ENCODE assay signal across 35 cellular contexts in the genomic region with DNA sequence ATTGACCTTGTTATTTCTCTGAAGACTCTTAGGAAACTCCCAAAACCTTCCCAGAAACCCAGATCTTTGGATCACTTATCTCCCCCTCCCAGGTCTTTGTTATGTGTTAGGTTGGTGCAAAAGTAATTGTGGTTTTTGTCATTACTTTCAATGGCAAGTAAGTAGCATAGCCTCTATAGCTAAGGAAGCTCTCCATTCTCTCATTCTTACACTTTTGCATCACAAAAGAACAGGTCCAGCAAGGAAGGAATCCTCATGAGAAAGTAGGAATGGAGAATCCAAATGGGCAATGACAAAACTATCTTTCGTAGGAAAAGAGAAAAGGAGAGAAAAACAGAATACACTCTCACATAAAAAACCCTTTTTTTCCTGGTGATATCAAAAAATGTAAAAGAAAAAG.
"Had no signal": no experiment of that assay in that cellular context is flagged by ENCODE, and none has a peak within 500 bp of the region (broad histone marks: within the 10 kb centered on the region; RNA-seq: fewer than 3 reads in every experiment).

No MANE protein-coding gene starts in this region.

- H3K4me3 ChIP-seq: adrenal gland, body of pancreas, cardiac muscle cell, colonic mucosa, esophagus squamous epithelium, gastroesophageal sphincter had no signal

- ATAC-seq: activated CD4-positive, alpha-beta T cell treated with anti-CD3 and anti-CD28 coated beads for 36 hours; activated CD8-positive, alpha-beta memory T cell treated with anti-CD3 and anti-CD28 coated beads, Interleukin-2, amount 10 ng/mL, durations not matched to agents 7 days and 5 days; activated CD8-positive, alpha-beta T cell treated with anti-CD3 and anti-CD28 coated beads, Interleukin-2, amount 10 ng/mL, durations not matched to agents 7 days and 5 days; activated naive CD8-positive, alpha-beta T cell treated with anti-CD3 and anti-CD28 coated beads, Interleukin-2, amount 50 U/mL, for 24 hours; body of pancreas; gastroesophageal sphincter; T-cell had no signal

- H3K9me3 ChIP-seq: adrenal gland, body of pancreas, colonic mucosa, esophagus squamous epithelium, gastroesophageal sphincter had no signal

- H3K27me3 Mint-ChIP-seq: activated CD4-positive, alpha-beta memory T cell treated with anti-CD3 and anti-CD28 coated beads for 36 hours; activated CD4-positive, alpha-beta T cell treated with anti-CD3 and anti-CD28 coated beads for 36 hours; activated CD4-positive, alpha-beta T cell treated with anti-CD3 and anti-CD28 coated beads, Interleukin-2, amount 10 ng/mL, durations not matched to agents 24 days and 14 days; activated CD8-positive, alpha-beta memory T cell treated with anti-CD3 and anti-CD28 coated beads, Interleukin-2, amount 10 ng/mL, durations not matched to agents 7 days and 5 days; activated naive CD4-positive, alpha-beta T cell treated with anti-CD3 and anti-CD28 coated beads, Interleukin-2, amount 50 U/mL, for 24 hours; activated naive CD8-positive, alpha-beta T cell treated with anti-CD3 and anti-CD28 coated beads for 36 hours; activated naive CD8-positive, alpha-beta T cell treated with anti-CD3 and anti-CD28 coated beads, Interleukin-2, amount 50 U/mL, for 24 hours; T-cell had no signal

- DNase-seq: activated CD4-positive, alpha-beta memory T cell treated with anti-CD3 and anti-CD28 coated beads for 36 hours; activated CD4-positive, alpha-beta T cell treated with anti-CD3 and anti-CD28 coated beads for 36 hours; activated CD4-positive, alpha-beta T cell treated with anti-CD3 and anti-CD28 coated beads, Interleukin-2, amount 10 ng/mL, durations not matched to agents 24 days and 14 days; activated CD4-positive, CD25-positive, alpha-beta regulatory T cell; activated CD4-positive, CD25-positive, alpha-beta regulatory T cell treated with anti-CD3 and anti-CD28 coated beads, Interleukin-2, amount 50 U/mL, for 72 hours; activated CD8-positive, alpha-beta memory T cell treated with anti-CD3 and anti-CD28 coated beads, Interleukin-2, amount 10 ng/mL, durations not matched to agents 7 days and 5 days; activated CD8-positive, alpha-beta memory T cell treated with anti-CD3 and anti-CD28 coated beads, Interleukin-2, amount 50 U/mL, for 4 hours; activated CD8-positive, alpha-beta T cell treated with anti-CD3 and anti-CD28 coated beads, Interleukin-2, amount 10 ng/mL, durations not matched to agents 7 days and 5 days; activated effector memory CD4-positive, alpha-beta T cell treated with anti-CD3 and anti-CD28 coated beads, Interleukin-2, amount 50 U/mL, for 16 hours; activated naive CD4-positive, alpha-beta T cell treated with anti-CD3 and anti-CD28 coated beads for 36 hours; activated naive CD8-positive, alpha-beta T cell treated with anti-CD3 and anti-CD28 coated beads for 36 hours; activated naive CD8-positive, alpha-beta T cell treated with anti-CD3 and anti-CD28 coated beads, Interleukin-2, amount 50 U/mL, for 24 hours; activated T-cell treated with anti-CD3 and anti-CD28 coated beads, Interleukin-2, amount 50 U/mL, for 1 hour; activated T-cell treated with anti-CD3 and anti-CD28 coated beads, Interleukin-2, amount 50 U/mL, for 48 hours; adrenal gland; amygdala; aorta; body of pancreas; central memory CD4-positive, alpha-beta T cell; cerebellar nuclear complex; colonic mucosa; effector CD8-positive, alpha-beta T cell; esophagus squamous epithelium; foreskin melanocyte; T-cell; T1000; WERI-Rb-1 had no signal

- H3K4me1 ChIP-seq: adrenal gland, body of pancreas, colonic mucosa, esophagus squamous epithelium, gastroesophageal sphincter had no signal

- H3K36me3 ChIP-seq: adrenal gland, cardiac muscle cell, colonic mucosa, esophagus squamous epithelium, gastroesophageal sphincter, WERI-Rb-1 had no signal

- H3K4me3 Mint-ChIP-seq: activated CD4-positive, alpha-beta memory T cell treated with anti-CD3 and anti-CD28 coated beads for 36 hours; activated CD4-positive, alpha-beta T cell treated with anti-CD3 and anti-CD28 coated beads for 36 hours; activated CD4-positive, alpha-beta T cell treated with anti-CD3 and anti-CD28 coated beads, Interleukin-2, amount 10 ng/mL, durations not matched to agents 24 days and 14 days; activated CD8-positive, alpha-beta memory T cell treated with anti-CD3 and anti-CD28 coated beads, Interleukin-2, amount 10 ng/mL, durations not matched to agents 7 days and 5 days; activated CD8-positive, alpha-beta T cell treated with anti-CD3 and anti-CD28 coated beads, Interleukin-2, amount 10 ng/mL, durations not matched to agents 7 days and 5 days; activated naive CD4-positive, alpha-beta T cell treated with anti-CD3 and anti-CD28 coated beads for 36 hours; activated naive CD4-positive, alpha-beta T cell treated with anti-CD3 and anti-CD28 coated beads, Interleukin-2, amount 50 U/mL, for 24 hours; activated naive CD8-positive, alpha-beta T cell treated with anti-CD3 and anti-CD28 coated beads for 36 hours; activated naive CD8-positive, alpha-beta T cell treated with anti-CD3 and anti-CD28 coated beads, Interleukin-2, amount 50 U/mL, for 24 hours; activated T-helper 1 cell treated with anti-CD3 and anti-CD28 coated beads, Interleukin-12 subunit alpha, Interleukin-12 subunit beta, Interleukin-2, Interleukin-4 antibody, amounts not matched to agents 30 ng/mL and 10 ng/mL and 1 ng/mL, durations not matched to agents 14 hours and 24 hours and 36 hours; T-cell; T-helper 1 cell treated with Interleukin-12 subunit alpha and Interleukin-12 subunit beta and Interleukin-4 antibody, amounts not matched to agents 30 μg/mL and 1 μg/mL, for 36 hours; T-helper 2 cell treated with Interferon-gamma antibody and Interleukin-4, amounts not matched to agents 5 μg/mL and 100 μg/mL, for 36 hours had no signal

- H3K36me3 Mint-ChIP-seq: activated CD4-positive, alpha-beta memory T cell treated with anti-CD3 and anti-CD28 coated beads for 36 hours; activated CD8-positive, alpha-beta memory T cell treated with anti-CD3 and anti-CD28 coated beads, Interleukin-2, amount 10 ng/mL, durations not matched to agents 7 days and 5 days; activated naive CD4-positive, alpha-beta T cell treated with anti-CD3 and anti-CD28 coated beads, Interleukin-2, amount 50 U/mL, for 24 hours; activated naive CD8-positive, alpha-beta T cell treated with anti-CD3 and anti-CD28 coated beads for 36 hours; T-cell had no signal

- H3K27ac ChIP-seq: adrenal gland, body of pancreas, cardiac muscle cell, colonic mucosa, epithelial cell of prostate, esophagus squamous epithelium, gastroesophageal sphincter, WERI-Rb-1 had no signal

- H3K4me1 Mint-ChIP-seq: activated CD4-positive, alpha-beta T cell treated with anti-CD3 and anti-CD28 coated beads for 36 hours; activated CD4-positive, alpha-beta T cell treated with anti-CD3 and anti-CD28 coated beads, Interleukin-2, amount 10 ng/mL, durations not matched to agents 24 days and 14 days; activated CD8-positive, alpha-beta memory T cell treated with anti-CD3 and anti-CD28 coated beads, Interleukin-2, amount 10 ng/mL, durations not matched to agents 7 days and 5 days; activated naive CD4-positive, alpha-beta T cell treated with anti-CD3 and anti-CD28 coated beads, Interleukin-2, amount 50 U/mL, for 24 hours; activated naive CD8-positive, alpha-beta T cell treated with anti-CD3 and anti-CD28 coated beads for 36 hours; activated naive CD8-positive, alpha-beta T cell treated with anti-CD3 and anti-CD28 coated beads, Interleukin-2, amount 50 U/mL, for 24 hours; T-cell had no signal

- H3K27ac Mint-ChIP-seq: activated CD4-positive, alpha-beta memory T cell treated with anti-CD3 and anti-CD28 coated beads for 36 hours; activated CD4-positive, alpha-beta T cell treated with anti-CD3 and anti-CD28 coated beads for 36 hours; activated CD4-positive, alpha-beta T cell treated with anti-CD3 and anti-CD28 coated beads, Interleukin-2, amount 10 ng/mL, durations not matched to agents 24 days and 14 days; activated CD8-positive, alpha-beta memory T cell treated with anti-CD3 and anti-CD28 coated beads, Interleukin-2, amount 10 ng/mL, durations not matched to agents 7 days and 5 days; activated CD8-positive, alpha-beta T cell treated with anti-CD3 and anti-CD28 coated beads, Interleukin-2, amount 10 ng/mL, durations not matched to agents 7 days and 5 days; activated naive CD4-positive, alpha-beta T cell treated with anti-CD3 and anti-CD28 coated beads for 36 hours; activated naive CD4-positive, alpha-beta T cell treated with anti-CD3 and anti-CD28 coated beads, Interleukin-2, amount 50 U/mL, for 24 hours; activated naive CD8-positive, alpha-beta T cell treated with anti-CD3 and anti-CD28 coated beads for 36 hours; activated naive CD8-positive, alpha-beta T cell treated with anti-CD3 and anti-CD28 coated beads, Interleukin-2, amount 50 U/mL, for 24 hours; activated T-helper 1 cell treated with anti-CD3 and anti-CD28 coated beads, Interleukin-12 subunit alpha, Interleukin-12 subunit beta, Interleukin-2, Interleukin-4 antibody, amounts not matched to agents 30 ng/mL and 10 ng/mL and 1 ng/mL, durations not matched to agents 14 hours and 24 hours and 36 hours; activated T-helper 2 cell treated with anti-CD3 and anti-CD28 coated beads, Interferon-gamma antibody, Interleukin-2, Interleukin-4, amounts not matched to agents 10 μg/mL and 5 μg/mL and 100 μg/mL, durations not matched to agents 14 hours and 24 hours and 36 hours; T-cell; T-helper 1 cell treated with Interleukin-12 subunit alpha and Interleukin-12 subunit beta and Interleukin-4 antibody, amounts not matched to agents 30 μg/mL and 1 μg/mL, for 36 hours; T-helper 2 cell treated with Interferon-gamma antibody and Interleukin-4, amounts not matched to agents 5 μg/mL and 100 μg/mL, for 36 hours had no signal

- H3K9me3 Mint-ChIP-seq: activated CD4-positive, alpha-beta T cell treated with anti-CD3 and anti-CD28 coated beads, Interleukin-2, amount 10 ng/mL, durations not matched to agents 24 days and 14 days had no signal

- H3K27me3 ChIP-seq: adrenal gland, body of pancreas, cardiac muscle cell, colonic mucosa, esophagus squamous epithelium had no signal
